Comparison of ENCODE assay signal across 16 cellular contexts in genomic region chr16:367333-367903, GRCh38. TPM values are rescaled to one million over a fixed set of nuclear protein-coding genes. Genes with fewer than 3 reads are reported as not detected.
A peak's percentile ranks its signal among the peaks of the same experiment; 100 is the strongest.
DNase-seq lines count a peak whose midpoint lies in the region; ATAC-seq and TF ChIP-seq lines count a peak whose summit lies in the region.
"Had no signal": no experiment of that assay in that cellular context is flagged by ENCODE, and none has a peak within 500 bp of the region (broad histone marks: within the 10 kb centered on the region; RNA-seq: fewer than 3 reads in every experiment).

No MANE protein-coding gene starts in this region.

- H3K27ac Mint-ChIP-seq in T-helper 2 cell treated with Interferon-gamma antibody and Interleukin-4, amounts not matched to agents 5 μg/mL and 100 μg/mL, for 36 hours: no peak overlapping the region

- no peaks in the 10 kb centered on the region for H3K27me3 ChIP-seq in A673 (replicated peaks; ENCODE audit: insufficient read depth, low read depth, low read length, poor library complexity)
- no peaks in the 10 kb centered on the region for H3K27me3 ChIP-seq in RWPE2 (ENCODE audit: insufficient read depth, poor library complexity, severe bottlenecking)
- no peaks in the 10 kb centered on the region for H3K27me3 ChIP-seq in HAP-1 (ENCODE audit: low read depth)

- no peaks in the 10 kb centered on the region for H3K9me3 Mint-ChIP-seq in T-helper 2 cell treated with Interferon-gamma antibody and Interleukin-4, amounts not matched to agents 5 μg/mL and 100 μg/mL, for 36 hours

- no peak for DNase-seq in T-helper 2 cell treated with Interferon-gamma antibody and Interleukin-4, amounts not matched to agents 5 μg/mL and 100 μg/mL, for 36 hours (ENCODE audit: low spot score)
- DNase-seq in T-helper 2 cell (no peak), A673 (ENCODE audit: low spot score) (no peak), RWPE2 (ENCODE audit: low spot score) (peak; percentile 62), mucosa of descending colon (peak in 2 of 3 donors; percentile 27 to 44), ecto neural progenitor cell (ENCODE audit: low spot score) (no peak), HAP-1 (ENCODE audit: low spot score in 2 of 2) (no peak)
- DNase-seq: C1 segment of cervical spinal cord, Caco-2, H7, NCI-H1092, NCI-H1694 treated with DMSO at 0.1 percent for 48 hours, NCI-H345, NCI-H526 treated with DMSO at 0.1 percent for 48 hours had no signal

- H3K4me1 Mint-ChIP-seq in T-helper 2 cell treated with Interferon-gamma antibody and Interleukin-4, amounts not matched to agents 5 μg/mL and 100 μg/mL, for 36 hours (ENCODE audit: low read depth): peaks cover 14% of the 10 kb centered on the region

- no peak overlapping the region for H3K27ac ChIP-seq in A673 (ENCODE audit: low read depth, low read length, poor library complexity, severe bottlenecking)
- H3K27ac ChIP-seq in RWPE2 (ENCODE audit: poor library complexity, severe bottlenecking): no peak overlapping the region
- H3K27ac ChIP-seq: 22Rv1 had no signal

- H3K4me1 ChIP-seq in A673 (ENCODE audit: insufficient read depth, low read length, poor library complexity, severe bottlenecking): no peaks in the 10 kb centered on the region
- H3K4me1 ChIP-seq in RWPE2 (ENCODE audit: insufficient read depth, poor library complexity, severe bottlenecking): peaks cover 2% of the 10 kb centered on the region
- H3K4me1 ChIP-seq in mucosa of descending colon (ENCODE audit: low read depth): peaks cover 15% of the 10 kb centered on the region
- peaks cover 5% of the 10 kb centered on the region for H3K4me1 ChIP-seq in HAP-1
- H3K4me1 ChIP-seq: Caco-2 had no signal

- intact Hi-C loops in A673 (cut with micrococcal nuclease; ENCODE audit: unreplicated experiment): no loop called here
- intact Hi-C loops in mucosa of descending colon (cut with DNase I, micrococcal nuclease): no loop called here

- TF ChIP-seq CTCF in A673 (conservative IDR thresholded peaks at IDR 0.05; ENCODE audit: low read depth, low read length) (no peak), RWPE2 (IDR thresholded peaks at IDR 0.05; ENCODE audit: poor library complexity, severe bottlenecking) (no peak), mucosa of descending colon (IDR thresholded peaks at IDR 0.05) (no peak)

- CTCF ChIA-PET in A673 (lab: Charles Lee): no interaction called here

- H3K36me3 ChIP-seq in A673 (ENCODE audit: insufficient read depth, low read length, poor library complexity, severe bottlenecking): peaks cover 20% of the 10 kb centered on the region
- peaks cover 22% of the 10 kb centered on the region for H3K36me3 ChIP-seq in RWPE2 (ENCODE audit: low read depth)
- no peaks in the 10 kb centered on the region for H3K36me3 ChIP-seq in mucosa of descending colon (ENCODE audit: low read depth)
- peaks cover 37% of the 10 kb centered on the region for H3K36me3 ChIP-seq in HAP-1 (replicated peaks)

- POLR2A ChIA-PET in A673 (lab: Charles Lee; ENCODE audit: low non-redundant PET): no interaction called here

- ATAC-seq in RWPE2 (ENCODE audit: low read depth) (no peak), mucosa of descending colon (no peak), HG02885 (IDR thresholded peaks at IDR 0.05; ENCODE audit: poor library complexity, unreplicated experiment) (no peak)

- H3K9me3 ChIP-seq in A673 (ENCODE audit: low read depth, low read length, poor library complexity, severe bottlenecking): no peaks in the 10 kb centered on the region
- H3K9me3 ChIP-seq in RWPE2 (ENCODE audit: severe bottlenecking): no peaks in the 10 kb centered on the region
- no peaks in the 10 kb centered on the region for H3K9me3 ChIP-seq in mucosa of descending colon
- no peaks in the 10 kb centered on the region for H3K9me3 ChIP-seq in HAP-1
- H3K9me3 ChIP-seq: Caco-2 had no signal

- H3K4me3 ChIP-seq in A673 (ENCODE audit: low read depth, low read length, poor library complexity, severe bottlenecking): no peak overlapping the region
- H3K4me3 ChIP-seq in RWPE2 (ENCODE audit: severe bottlenecking): no peak overlapping the region
- H3K4me3 ChIP-seq in mucosa of descending colon: no peak overlapping the region
- H3K4me3 ChIP-seq in HAP-1: no peak overlapping the region

- peaks cover 18% of the 10 kb centered on the region for H3K36me3 Mint-ChIP-seq in T-helper 2 cell treated with Interferon-gamma antibody and Interleukin-4, amounts not matched to agents 5 μg/mL and 100 μg/mL, for 36 hours (ENCODE audit: low read depth)

- H3K4me3 Mint-ChIP-seq in T-helper 2 cell treated with Interferon-gamma antibody and Interleukin-4, amounts not matched to agents 5 μg/mL and 100 μg/mL, for 36 hours: peak overlapping the region; percentile 26

- BruUV-seq in A673 (replicated peaks; lab: Mats Ljungman, UMichigan): TSS peak; percentile 51

- in situ Hi-C loops in HAP-1 (cut with MboI; ENCODE audit: low sequenced_read_pairs): no loop called here

- no peaks in the 10 kb centered on the region for H3K27me3 Mint-ChIP-seq in T-helper 2 cell treated with Interferon-gamma antibody and Interleukin-4, amounts not matched to agents 5 μg/mL and 100 μg/mL, for 36 hours (ENCODE audit: low read depth)

RNA-seq across cellular contexts. Expression of gene MRPL28, which starts 2.9 kb away (rescaled TPM):
- total RNA-seq in A673 (2021) (150 and 157 TPM in 2 replicates), mucosa of descending colon (10 to 100 TPM; 39.7 to 53.8 (median 49.1) TPM)

RNA-seq across cellular contexts. Expression of gene PGAP6, which starts 14.4 kb away (rescaled TPM):
- total RNA-seq in A673 (2021) (38.7 and 47.1 TPM in 2 replicates), mucosa of descending colon (100 to 1,000 TPM in 1 of 3 donors, 10 to 100 TPM in 2; 77.3 to 134 (median 95.7) TPM)

RNA-seq across cellular contexts. Expression of gene AXIN1, which starts 14.9 kb away (rescaled TPM):
- total RNA-seq in A673 (2021) (32.7 and 38.2 TPM in 2 replicates), mucosa of descending colon (10 to 100 TPM; 33.0 to 46.3 (median 40.0) TPM)

RNA-seq across cellular contexts. Expression of gene NME4, which starts 29.6 kb away (rescaled TPM):
- total RNA-seq in A673 (2021) (261 and 321 TPM in 2 replicates), mucosa of descending colon (100 to 1,000 TPM in 1 of 3 donors, 10 to 100 TPM in 2; 24.5 to 125 (median 43.6) TPM)

RNA-seq across cellular contexts. Expression of gene DECR2, which starts 34.3 kb away (rescaled TPM):
- 27.5 and 28.7 TPM in 2 replicates for total RNA-seq in A673 (2021)
- 10 to 100 TPM; 39.5 to 64.3 (median 56.0) TPM for total RNA-seq in mucosa of descending colon

Comparison
In these comparisons a context has a peak if more than half of its experiments do, and no peak if none do; other contexts are left out.
1. DNase-seq: peak in RWPE2 (single experiment) and mucosa of descending colon (2 of 3); none in T-helper 2 cell treated with Interferon-gamma antibody and Interleukin-4, amounts not matched to agents 5 μg/mL and 100 μg/mL, for 36 hours (single experiment), T-helper 2 cell (0 of 5), A673 (single experiment), ecto neural progenitor cell (single experiment) and HAP-1 (0 of 2).